In the genomic region with DNA sequence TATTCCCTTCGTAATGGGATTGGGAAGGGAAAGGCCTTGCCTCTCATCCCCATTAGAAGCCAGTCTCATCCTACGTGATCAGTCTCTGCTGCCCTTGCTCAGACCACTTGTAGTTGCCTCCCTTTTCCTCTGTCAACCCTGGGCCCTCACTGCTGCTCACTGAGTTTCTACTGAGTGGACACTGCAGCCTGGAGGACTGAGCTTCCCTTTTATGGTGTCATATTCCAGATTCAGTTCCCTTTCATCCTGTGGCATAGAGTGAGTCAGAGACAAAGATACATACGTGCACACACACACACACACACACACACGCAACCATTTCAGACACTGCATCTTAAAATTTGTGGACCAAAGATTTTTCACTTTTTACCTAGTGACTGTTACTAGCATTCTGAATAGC, we compare ENCODE assay signal across 10 cellular contexts. TPM values are rescaled to one million over a fixed set of nuclear protein-coding genes. Genes with fewer than 3 reads are reported as not detected.
A peak's percentile ranks its signal among the peaks of the same experiment; 100 is the strongest.
DNase-seq lines count a peak whose midpoint lies in the region; ATAC-seq and TF ChIP-seq lines count a peak whose summit lies in the region.
"Had no signal": no experiment of that assay in that cellular context is flagged by ENCODE, and none has a peak within 500 bp of the region (broad histone marks: within the 10 kb centered on the region; RNA-seq: fewer than 3 reads in every experiment).

No MANE protein-coding gene starts in this region.

- no peak overlapping the region for H3K27ac ChIP-seq in CD4-positive, alpha-beta memory T cell (ENCODE audit: low read depth, low read length)
- no peak overlapping the region for H3K27ac ChIP-seq in WERI-Rb-1

- POLR2A ChIA-PET in CD4-positive, alpha-beta memory T cell (lab: Charles Lee; ENCODE audit: partially characterized antibody), result no interaction called here

- H3K4me3 Mint-ChIP-seq in CD4-positive, alpha-beta memory T cell, result no peak overlapping the region

- H3K4me1 ChIP-seq in CD4-positive, alpha-beta memory T cell (ENCODE audit: insufficient read depth, low read length), result no peaks in the 10 kb centered on the region

- H3K27me3 Mint-ChIP-seq in CD4-positive, alpha-beta memory T cell, result no peaks in the 10 kb centered on the region

- CTCF ChIA-PET in CD4-positive, alpha-beta memory T cell (lab: Charles Lee; ENCODE audit: partially characterized antibody), result interaction anchor here (1.1 to 1.5 kb wide), 2 partner anchors 11 to 14 kb away, joined by 3 read pairs; no protein-coding TSS in a partner anchor

- peak overlapping the region in 4 of 7 donors; percentile 20 to 85 (median 54) for H3K27ac Mint-ChIP-seq in CD4-positive, alpha-beta memory T cell

- no peak for DNase-seq in CD4-positive, alpha-beta memory T cell
- DNase-seq in M059J (ENCODE audit: low read depth) (peak; percentile 58), dedifferentiated amniotic fluid mesenchymal stem cell (ENCODE audit: extremely low spot score) (peak; percentile 81), medulla oblongata (ENCODE audit: extremely low spot score) (peak; percentile 51), cerebellar nuclear complex (lab: John Stamatoyannopoulos, UW) (no peak), C1 segment of cervical spinal cord (lab: John Stamatoyannopoulos, UW) (no peak), WERI-Rb-1 (no peak)
- DNase-seq: NCI-H1417 treated with DMSO at 0.1 percent for 48 hours, NCI-H82 had no signal

- ATAC-seq in HG03439 (IDR thresholded peaks at IDR 0.05; ENCODE audit: unreplicated experiment), result no peak

- intact Hi-C loops in CD4-positive, alpha-beta memory T cell (cut with micrococcal nuclease), result no loop called here

- H3K36me3 Mint-ChIP-seq in CD4-positive, alpha-beta memory T cell, result peaks cover 65 to 79% of the 10 kb centered on the region in 2 donors

- peaks cover 0 to 12% (median 4%) of the 10 kb centered on the region in 4 donors for H3K4me1 Mint-ChIP-seq in CD4-positive, alpha-beta memory T cell

- H3K27me3 ChIP-seq in CD4-positive, alpha-beta memory T cell (ENCODE audit: insufficient read depth, low read length), result no peaks in the 10 kb centered on the region
- H3K27me3 ChIP-seq in WERI-Rb-1 (ENCODE audit: insufficient read depth, low read depth, severe bottlenecking), result no peaks in the 10 kb centered on the region

- H3K36me3 ChIP-seq in CD4-positive, alpha-beta memory T cell (ENCODE audit: insufficient read depth, low read length), result peaks cover 42% of the 10 kb centered on the region
- peaks cover 37% of the 10 kb centered on the region for H3K36me3 ChIP-seq in WERI-Rb-1

- H3K4me3 ChIP-seq in CD4-positive, alpha-beta memory T cell (ENCODE audit: low read length in 2 of 2), result no peak overlapping the region
- no peak overlapping the region for H3K4me3 ChIP-seq in WERI-Rb-1 (ENCODE audit: low read depth, low read length)

- TF ChIP-seq CTCF in WERI-Rb-1 (IDR thresholded peaks at IDR 0.05; ENCODE audit: low read depth, low read length), result no peak

- no peaks in the 10 kb centered on the region for H3K9me3 ChIP-seq in CD4-positive, alpha-beta memory T cell (ENCODE audit: control insufficient read depth in 1 of 2, low read length in 2 of 2)
- no peaks in the 10 kb centered on the region for H3K9me3 ChIP-seq in WERI-Rb-1 (ENCODE audit: severe bottlenecking)

- no peaks in the 10 kb centered on the region for H3K9me3 Mint-ChIP-seq in CD4-positive, alpha-beta memory T cell

RNA-seq across cellular contexts. Expression of gene COG3, which starts 56.6 kb away (rescaled TPM):
- 10 to 100 TPM; 51.1 to 59.8 TPM for total RNA-seq in CD4-positive, alpha-beta memory T cell
- polyA plus RNA-seq in CD4-positive, alpha-beta memory T cell, result 10 to 100 TPM; 28.8 to 29.5 TPM
- total RNA-seq in M059J (2014; rRNA removed; shearing (Covaris generic)), result 9.6 and 16.3 TPM in 2 replicates

Comparison
In these comparisons a context has a peak if more than half of its experiments do, and no peak if none do; other contexts are left out.
1. DNase-seq: peak in M059J (single experiment), dedifferentiated amniotic fluid mesenchymal stem cell (single experiment) and medulla oblongata (single experiment); none in CD4-positive, alpha-beta memory T cell (0 of 5), cerebellar nuclear complex (0 of 2), C1 segment of cervical spinal cord (0 of 14) and WERI-Rb-1 (single experiment).